In the genomic region with DNA sequence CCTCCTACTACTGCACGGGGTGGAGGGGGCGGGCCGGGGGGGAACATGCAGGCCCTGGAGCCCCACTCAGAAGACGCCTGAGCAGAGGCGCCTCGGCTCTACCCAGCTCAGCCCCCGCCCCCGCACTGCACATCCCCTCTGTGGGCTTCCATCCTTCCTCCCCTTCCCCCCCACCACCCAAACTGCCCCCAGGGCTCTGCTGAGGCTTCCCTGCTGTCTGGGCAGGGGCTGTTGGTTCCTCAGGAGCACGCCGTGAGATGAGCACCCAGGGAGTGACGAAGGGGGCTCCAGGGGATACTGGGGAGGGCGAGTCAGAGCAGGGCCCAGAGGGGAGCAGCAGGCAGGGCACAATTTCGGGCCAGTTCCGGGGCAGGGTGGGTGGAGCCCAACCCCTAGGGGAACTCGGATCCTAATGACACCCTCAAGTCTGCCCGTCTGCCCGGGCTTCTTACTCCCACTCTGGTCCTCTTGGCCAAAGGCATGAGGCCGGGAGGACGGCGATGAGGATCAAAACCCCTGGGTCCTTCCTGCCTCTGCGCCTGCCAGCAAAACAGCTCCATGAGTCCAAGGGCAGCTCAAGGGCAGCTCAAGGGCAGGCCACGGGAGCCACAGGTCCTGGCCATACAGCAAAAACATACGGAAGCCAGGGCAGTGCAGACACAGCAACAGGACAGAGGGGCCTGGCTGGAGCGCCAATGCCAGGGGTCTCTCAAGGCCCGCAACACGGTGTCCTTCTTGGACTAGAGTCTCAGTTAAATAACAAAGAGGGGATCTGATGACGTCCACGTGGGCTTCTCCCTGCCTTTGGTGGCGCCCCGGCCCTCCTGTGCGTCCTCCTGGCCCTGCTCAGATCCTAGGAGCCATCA, we compare ENCODE assay signal across 21 cellular contexts.
DNase-seq lines count a peak whose midpoint lies in the region; ATAC-seq lines count a peak whose summit lies in the region.
"Had no signal": no experiment of that assay in that cellular context is flagged by ENCODE, and none has a peak within 500 bp of the region (broad histone marks: within the 10 kb centered on the region; RNA-seq: fewer than 3 reads in every experiment).

No MANE protein-coding gene starts in this region.

- H3K4me3 ChIP-seq in CD8-positive, alpha-beta memory T cell (ENCODE audit: low read length) = no peak overlapping the region
- H3K4me3 ChIP-seq in trophoblast cell (ENCODE audit: low read depth, low read length) = no peak overlapping the region
- H3K4me3 ChIP-seq: A549, lung, smooth muscle cell had no signal

- H2AFZ ChIP-seq in trophoblast cell (ENCODE audit: insufficient read depth, low read length, poor library complexity) = no peak overlapping the region

- H3K14ac ChIP-seq in trophoblast cell (ENCODE audit: low read length) = peak overlapping the region; percentile 19

- no peak overlapping the region for H3K18ac ChIP-seq in trophoblast cell (ENCODE audit: low read length)

- no peak overlapping the region for H2BK5ac ChIP-seq in trophoblast cell (ENCODE audit: low read depth, low read length, poor library complexity)

- ATAC-seq in activated T-helper 17 cell treated with anti-CD3 and anti-CD28 coated beads, Interleukin-2, amount 50 U/mL, for 72 hours (replicated peaks) = no peak
- no peak for ATAC-seq in HG03565 (IDR thresholded peaks at IDR 0.05; ENCODE audit: unreplicated experiment)
- ATAC-seq: A549; HCT116; naive thymus-derived CD8-positive, alpha-beta T cell had no signal

- WGBS in trophoblast cell (ENCODE audit: extremely low coverage, insufficient coverage, insufficient read length) = no CpG with 5 or more reads among the region's 31 CpGs

- peak overlapping the region; percentile 69 for H2AK5ac ChIP-seq in trophoblast cell (ENCODE audit: low read length)

- peaks cover 7% of the 10 kb centered on the region for H3K9me3 Mint-ChIP-seq in activated CD4-positive, alpha-beta T cell treated with anti-CD3 and anti-CD28 coated beads, Interleukin-2, amount 10 ng/mL, durations not matched to agents 7 days and 5 days
- H3K9me3 Mint-ChIP-seq in CD8-positive, alpha-beta memory T cell = no peaks in the 10 kb centered on the region
- no peaks in the 10 kb centered on the region for H3K9me3 Mint-ChIP-seq in activated T-helper 17 cell treated with anti-CD3 and anti-CD28 coated beads, Interleukin-2, amount 50 U/mL, for 72 hours
- H3K9me3 Mint-ChIP-seq: naive thymus-derived CD8-positive, alpha-beta T cell had no signal

- H2BK12ac ChIP-seq in trophoblast cell (ENCODE audit: low read length) = peak overlapping the region; percentile 61

- H3K4me1 ChIP-seq in CD8-positive, alpha-beta memory T cell (ENCODE audit: insufficient read depth, low read length) = peaks cover 41% of the 10 kb centered on the region
- H3K4me1 ChIP-seq in trophoblast cell (ENCODE audit: control insufficient read depth in 1 of 2, insufficient read depth in 2 of 2, low read length in 2 of 2) = peaks cover 22 to 29% of the 10 kb centered on the region in 2 experiments

- no peak overlapping the region for H4K12ac ChIP-seq in trophoblast cell (ENCODE audit: low read depth, low read length)

- no peak overlapping the region for H2BK120ac ChIP-seq in trophoblast cell (ENCODE audit: insufficient read depth, low read length, poor library complexity)

- POLR2A ChIA-PET in activated CD4-positive, alpha-beta T cell treated with anti-CD3 and anti-CD28 coated beads, Interleukin-2, amount 10 ng/mL, durations not matched to agents 7 days and 5 days (lab: Charles Lee) = no interaction called here
- POLR2A ChIA-PET in CD8-positive, alpha-beta memory T cell (lab: Charles Lee) = no interaction called here

- H3K27me3 Mint-ChIP-seq in activated CD4-positive, alpha-beta T cell treated with anti-CD3 and anti-CD28 coated beads, Interleukin-2, amount 10 ng/mL, durations not matched to agents 7 days and 5 days = no peaks in the 10 kb centered on the region
- no peaks in the 10 kb centered on the region for H3K27me3 Mint-ChIP-seq in CD8-positive, alpha-beta memory T cell
- H3K27me3 Mint-ChIP-seq in activated T-helper 17 cell treated with anti-CD3 and anti-CD28 coated beads, Interleukin-2, amount 50 U/mL, for 72 hours = no peaks in the 10 kb centered on the region
- H3K27me3 Mint-ChIP-seq: naive thymus-derived CD8-positive, alpha-beta T cell had no signal

- H3K4me3 Mint-ChIP-seq in activated CD4-positive, alpha-beta T cell treated with anti-CD3 and anti-CD28 coated beads, Interleukin-2, amount 10 ng/mL, durations not matched to agents 7 days and 5 days = peak overlapping the region; percentile 81
- peak overlapping the region in 6 of 7 donors; percentile 15 to 83 (median 60) for H3K4me3 Mint-ChIP-seq in CD8-positive, alpha-beta memory T cell
- peak overlapping the region; percentile 86 for H3K4me3 Mint-ChIP-seq in activated T-helper 17 cell treated with anti-CD3 and anti-CD28 coated beads, Interleukin-2, amount 50 U/mL, for 72 hours

- H4K91ac ChIP-seq in trophoblast cell (ENCODE audit: low read depth, low read length) = peak overlapping the region; percentile 55

- H3K27me3 ChIP-seq in CD8-positive, alpha-beta memory T cell (ENCODE audit: insufficient read depth, low read length, poor library complexity, severe bottlenecking) = no peaks in the 10 kb centered on the region
- no peaks in the 10 kb centered on the region for H3K27me3 ChIP-seq in trophoblast cell (ENCODE audit: insufficient read depth, low read length)
- H3K27me3 ChIP-seq: Peyer's patch, upper lobe of left lung had no signal

- no peak overlapping the region for H3K4me2 ChIP-seq in trophoblast cell (ENCODE audit: low read length)
- H3K4me2 ChIP-seq: A549, smooth muscle cell had no signal

- DNase-seq in activated CD4-positive, alpha-beta T cell treated with anti-CD3 and anti-CD28 coated beads, Interleukin-2, amount 10 ng/mL, durations not matched to agents 7 days and 5 days = no peak
- DNase-seq in activated CD4-positive, alpha-beta T cell treated with anti-CD3 and anti-CD28 coated beads, Interleukin-2, amount 50 U/mL, for 1 hour = no peak
- DNase-seq in CD8-positive, alpha-beta memory T cell = no peak
- no peak for DNase-seq in trophoblast cell
- no peak for DNase-seq in DMS53 treated with DMSO at 0.1 percent for 48 hours (lab: John Stamatoyannopoulos, UW; ENCODE audit: unreplicated experiment)
- no peak for DNase-seq in medulla oblongata (ENCODE audit: extremely low spot score)
- DNase-seq: caudate nucleus; DND-41; effector memory CD4-positive, alpha-beta T cell; Kasumi-1; NCI-H748 treated with DMSO at 0.1 percent for 48 hours; Peyer's patch had no signal

- H3K79me2 ChIP-seq in trophoblast cell (ENCODE audit: control insufficient read depth, insufficient read depth, low read length, poor library complexity) = no peaks in the 10 kb centered on the region

- H3K27ac Mint-ChIP-seq in activated CD4-positive, alpha-beta T cell treated with anti-CD3 and anti-CD28 coated beads, Interleukin-2, amount 10 ng/mL, durations not matched to agents 7 days and 5 days = peak overlapping the region; percentile 95
- H3K27ac Mint-ChIP-seq in CD8-positive, alpha-beta memory T cell = peak overlapping the region in 6 of 8 donors; percentile 11 to 97 (median 55)
- peak overlapping the region; percentile 98 for H3K27ac Mint-ChIP-seq in activated T-helper 17 cell treated with anti-CD3 and anti-CD28 coated beads, Interleukin-2, amount 50 U/mL, for 72 hours

- no peaks in the 10 kb centered on the region for H3K36me3 ChIP-seq in CD8-positive, alpha-beta memory T cell (ENCODE audit: insufficient read depth, low read length)
- no peaks in the 10 kb centered on the region for H3K36me3 ChIP-seq in trophoblast cell (ENCODE audit: control insufficient read depth in 1 of 2, insufficient read depth in 2 of 2, low read length in 2 of 2)
- H3K36me3 ChIP-seq: Peyer's patch, upper lobe of left lung had no signal

- H3K9ac ChIP-seq in trophoblast cell (ENCODE audit: low read length) = no peak overlapping the region

- H3K27ac ChIP-seq in CD8-positive, alpha-beta memory T cell (ENCODE audit: low read depth, low read length) = no peak overlapping the region
- H3K27ac ChIP-seq in trophoblast cell (ENCODE audit: low read depth, low read length) = no peak overlapping the region
- H3K27ac ChIP-seq: C4-2B had no signal

- H3K79me1 ChIP-seq in trophoblast cell (ENCODE audit: low read length) = peaks cover 6% of the 10 kb centered on the region

- no peak overlapping the region for H4K8ac ChIP-seq in trophoblast cell (ENCODE audit: low read depth, low read length)

- CTCF ChIA-PET in activated CD4-positive, alpha-beta T cell treated with anti-CD3 and anti-CD28 coated beads, Interleukin-2, amount 10 ng/mL, durations not matched to agents 7 days and 5 days (lab: Charles Lee) = interaction anchor here (1.4 to 3.5 kb wide), 3 partner anchors 9 to 71 kb away, joined by 3 to 21 read pairs (median 15); no protein-coding TSS in a partner anchor
- CTCF ChIA-PET in CD8-positive, alpha-beta memory T cell (lab: Charles Lee) = no interaction called here

- no peaks in the 10 kb centered on the region for H3K9me3 ChIP-seq in CD8-positive, alpha-beta memory T cell (ENCODE audit: low read length)
- no peaks in the 10 kb centered on the region for H3K9me3 ChIP-seq in trophoblast cell (ENCODE audit: insufficient read depth, low read depth, low read length)
- H3K9me3 ChIP-seq: A549, Peyer's patch, upper lobe of left lung had no signal

- H3K4ac ChIP-seq in trophoblast cell (ENCODE audit: low read depth, low read length) = no peak overlapping the region

- peaks cover 79% of the 10 kb centered on the region for H3K4me1 Mint-ChIP-seq in activated CD4-positive, alpha-beta T cell treated with anti-CD3 and anti-CD28 coated beads, Interleukin-2, amount 10 ng/mL, durations not matched to agents 7 days and 5 days
- H3K4me1 Mint-ChIP-seq in CD8-positive, alpha-beta memory T cell = peaks cover 44 to 67% (median 60%) of the 10 kb centered on the region in 3 donors
- H3K4me1 Mint-ChIP-seq in activated T-helper 17 cell treated with anti-CD3 and anti-CD28 coated beads, Interleukin-2, amount 50 U/mL, for 72 hours = peaks cover 35% of the 10 kb centered on the region

- H3K36me3 Mint-ChIP-seq in activated CD4-positive, alpha-beta T cell treated with anti-CD3 and anti-CD28 coated beads, Interleukin-2, amount 10 ng/mL, durations not matched to agents 7 days and 5 days (ENCODE audit: low read depth) = peaks cover 24% of the 10 kb centered on the region
- no peaks in the 10 kb centered on the region for H3K36me3 Mint-ChIP-seq in CD8-positive, alpha-beta memory T cell
- peaks cover 12% of the 10 kb centered on the region for H3K36me3 Mint-ChIP-seq in activated T-helper 17 cell treated with anti-CD3 and anti-CD28 coated beads, Interleukin-2, amount 50 U/mL, for 72 hours (ENCODE audit: low read depth)
- H3K36me3 Mint-ChIP-seq: naive thymus-derived CD8-positive, alpha-beta T cell had no signal

- H3K23ac ChIP-seq in trophoblast cell (ENCODE audit: low read length) = no peak overlapping the region
